ENCODE assay signal across 27 cellular contexts in the genomic region with DNA sequence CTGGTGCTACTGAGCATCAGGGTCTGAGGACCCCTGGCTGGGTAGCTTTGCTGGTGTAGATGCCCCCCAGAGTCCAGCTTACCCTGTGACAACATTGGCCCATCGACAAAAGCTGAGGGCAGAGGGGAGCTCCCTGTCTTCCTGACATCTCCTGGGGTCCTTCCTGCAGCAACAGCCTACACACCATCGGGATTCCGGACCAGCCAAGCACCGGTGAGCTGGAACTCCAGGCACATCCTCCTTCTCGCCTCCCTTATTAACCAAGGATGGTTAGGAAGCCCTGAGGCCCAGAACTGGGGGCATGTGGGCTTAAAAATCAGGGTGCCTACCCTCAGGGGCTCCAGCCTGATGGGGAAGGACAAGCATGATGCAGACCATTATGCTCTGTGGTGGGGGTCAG.
"Had no signal": no experiment of that assay in that cellular context is flagged by ENCODE, and none has a peak within 500 bp of the region (broad histone marks: within the 10 kb centered on the region; RNA-seq: fewer than 3 reads in every experiment).

No MANE protein-coding gene starts in this region.

- H3K27ac Mint-ChIP-seq: immature natural killer cell; mesothelial cell of epicardium; naive B cell; natural killer cell; nephron progenitor cell; neural progenitor cell; progenitor cell of endocrine pancreas; stimulated activated effector memory CD8-positive, alpha-beta T cell treated with anti-CD3 and anti-CD28 coated beads, Interleukin-12 subunit alpha, Interleukin-12 subunit beta, amount 100 ng/mL, for 72 hours; stimulated activated naive CD8-positive, alpha-beta T cell treated with anti-CD3 and anti-CD28 coated beads, Interleukin-15, Interleukin-2, amounts not matched to agents 100 ng/mL and 50 ng/mL, for 24 hours had no signal

- H3K4me2 ChIP-seq: neural progenitor cell had no signal

- H3K4me1 ChIP-seq: heart left ventricle, left lung, neural progenitor cell, suprapubic skin, tibial artery, uterus had no signal

- H3K4me1 Mint-ChIP-seq: immature natural killer cell, mesothelial cell of epicardium, naive B cell, natural killer cell had no signal

- H3K36me3 ChIP-seq: heart left ventricle, left lung, lower lobe of right lung, neural progenitor cell, ovary, suprapubic skin, thoracic aorta, tibial artery, uterus had no signal

- H3K4me3 Mint-ChIP-seq: immature natural killer cell; mesothelial cell of epicardium; naive B cell; natural killer cell; nephron progenitor cell; neural progenitor cell; stimulated activated effector memory CD8-positive, alpha-beta T cell treated with anti-CD3 and anti-CD28 coated beads, Interleukin-12 subunit alpha, Interleukin-12 subunit beta, amount 100 ng/mL, for 72 hours; stimulated activated naive CD8-positive, alpha-beta T cell treated with anti-CD3 and anti-CD28 coated beads, Interleukin-15, Interleukin-2, amounts not matched to agents 100 ng/mL and 50 ng/mL, for 24 hours had no signal

- FAIRE-seq: islet of Langerhans had no signal

- DNase-seq: heart left ventricle; hypothalamus; immature natural killer cell; left lung; lower lobe of right lung; mammary epithelial cell; mesenchymal stem cell; naive B cell; natural killer cell; nephron progenitor cell; ovary; right cardiac atrium; stimulated activated CD4-positive, alpha-beta T cell treated with anti-CD3 and anti-CD28 coated beads, Interleukin-4, amount 100 ng/mL, for 24 hours; stimulated activated naive CD4-positive, alpha-beta T cell; tibial artery; trophoblast cell; uterus had no signal

- H3K9me3 Mint-ChIP-seq: immature natural killer cell; mesothelial cell of epicardium; naive B cell; natural killer cell; nephron progenitor cell; neural progenitor cell; stimulated activated effector memory CD8-positive, alpha-beta T cell treated with anti-CD3 and anti-CD28 coated beads, Interleukin-12 subunit alpha, Interleukin-12 subunit beta, amount 100 ng/mL, for 72 hours; stimulated activated naive CD8-positive, alpha-beta T cell treated with anti-CD3 and anti-CD28 coated beads, Interleukin-15, Interleukin-2, amounts not matched to agents 100 ng/mL and 50 ng/mL, for 24 hours had no signal

- H3K9ac ChIP-seq: neural progenitor cell had no signal

- ATAC-seq: heart left ventricle; left lung; lower lobe of right lung; natural killer cell; right cardiac atrium; sciatic nerve; stimulated activated effector memory CD8-positive, alpha-beta T cell treated with anti-CD3 and anti-CD28 coated beads, Interleukin-12 subunit alpha, Interleukin-12 subunit beta, amount 100 ng/mL, for 72 hours had no signal

- H3K4me3 ChIP-seq: heart left ventricle, left lung, lower lobe of right lung, neural progenitor cell, ovary, skin epidermis, suprapubic skin, thoracic aorta, tibial artery, uterus had no signal

- H3K9me3 ChIP-seq: heart left ventricle, left lung, lower lobe of right lung, ovary, suprapubic skin, thoracic aorta, tibial artery, uterus had no signal

- H3K27ac ChIP-seq: heart left ventricle, left lung, lower lobe of right lung, neural progenitor cell, ovary, skin epidermis, suprapubic skin, thoracic aorta, tibial artery, uterus had no signal

- H3K27me3 ChIP-seq: neural progenitor cell, ovary, uterus had no signal

- H2AFZ ChIP-seq: neural progenitor cell had no signal

- H3K36me3 Mint-ChIP-seq: immature natural killer cell; mesothelial cell of epicardium; naive B cell; natural killer cell; neural progenitor cell; stimulated activated effector memory CD8-positive, alpha-beta T cell treated with anti-CD3 and anti-CD28 coated beads, Interleukin-12 subunit alpha, Interleukin-12 subunit beta, amount 100 ng/mL, for 72 hours had no signal
